In genomic region chrX:109760922-109761250, GRCh38 we compare ENCODE assay signal across 3 cellular contexts.
TF ChIP-seq lines count a peak whose summit lies in the region.

No MANE protein-coding gene starts in this region.

TF ChIP-seq in HEK293, 187 proteins besides CTCF, POLR2A, EP300 and RAD21:
- TF ChIP-seq ZNF48 (tag by site-specific recombination; IDR thresholded peaks at IDR 0.05), result no peak
- TF ChIP-seq TCF7L2 (IDR thresholded peaks at IDR 0.05; ENCODE audit: borderline replicate concordance, low read depth, low read length), result peak; percentile 71; the same call in 1 of the 2 replicates

TF ChIP-seq in H1, 55 proteins besides CTCF, POLR2A, EP300 and RAD21:
- no peak for TF ChIP-seq TAF7 (optimal IDR thresholded peaks at IDR 0.05; ENCODE audit: borderline replicate concordance, low read depth, low read length)
- no peak for TF ChIP-seq KDM1A (IDR thresholded peaks at IDR 0.05; ENCODE audit: borderline replicate concordance, low read length)
- TF ChIP-seq TCF12 (IDR thresholded peaks at IDR 0.05; ENCODE audit: low read depth, low read length), result no peak
- no peak for TF ChIP-seq ATF3 (IDR thresholded peaks at IDR 0.05; ENCODE audit: insufficient read depth, low read depth, low read length)
- no peak for TF ChIP-seq BACH1 (IDR thresholded peaks at IDR 0.05; ENCODE audit: low read length)

TF ChIP-seq in SK-N-SH, 30 proteins besides CTCF, POLR2A, EP300 and RAD21:
- TF ChIP-seq SIN3A (IDR thresholded peaks at IDR 0.05; ENCODE audit: borderline replicate concordance, low read depth, low read length), result no peak
- TF ChIP-seq RCOR1 (IDR thresholded peaks at IDR 0.05; ENCODE audit: low read length), result no peak
- no peak for TF ChIP-seq POLR2AphosphoS5 (IDR thresholded peaks at IDR 0.05; ENCODE audit: low read depth, low read length)
- no peak for TF ChIP-seq NFIC (IDR thresholded peaks at IDR 0.05; ENCODE audit: borderline replicate concordance)
- TF ChIP-seq FOXJ3 (CRISPR knock-in tag; IDR thresholded peaks at IDR 0.05), result no peak
- no peak for TF ChIP-seq MEF2A (IDR thresholded peaks at IDR 0.05; ENCODE audit: borderline replicate concordance, low read depth)
- TF ChIP-seq PBX3 (IDR thresholded peaks at IDR 0.05), result no peak
- TF ChIP-seq MXI1 (IDR thresholded peaks at IDR 0.05; ENCODE audit: low read depth, low read length), result no peak
- TF ChIP-seq GATA2 (CRISPR knock-in tag; IDR thresholded peaks at IDR 0.05), result no peak
- TF ChIP-seq CHD2 (IDR thresholded peaks at IDR 0.05; ENCODE audit: low read length, partially characterized antibody), result no peak
- no peak for TF ChIP-seq RFX5 (IDR thresholded peaks at IDR 0.05; ENCODE audit: low read length)
- no peak for TF ChIP-seq TCF12 (IDR thresholded peaks at IDR 0.05)
- no peak for TF ChIP-seq REST (IDR thresholded peaks at IDR 0.05; ENCODE audit: low read depth, low read length)
- no peak for TF ChIP-seq FOXM1 (IDR thresholded peaks at IDR 0.05; ENCODE audit: low read depth)
- TF ChIP-seq EZH2phosphoT487 (IDR thresholded peaks at IDR 0.05; ENCODE audit: borderline replicate concordance, low read depth), result no peak
- TF ChIP-seq YY1 (IDR thresholded peaks at IDR 0.05; ENCODE audit: low read depth), result no peak
- TF ChIP-seq RXRA (IDR thresholded peaks at IDR 0.05; ENCODE audit: borderline replicate concordance, low read depth), result no peak
